ENCODE assay signal across 28 cellular contexts in the genomic region with DNA sequence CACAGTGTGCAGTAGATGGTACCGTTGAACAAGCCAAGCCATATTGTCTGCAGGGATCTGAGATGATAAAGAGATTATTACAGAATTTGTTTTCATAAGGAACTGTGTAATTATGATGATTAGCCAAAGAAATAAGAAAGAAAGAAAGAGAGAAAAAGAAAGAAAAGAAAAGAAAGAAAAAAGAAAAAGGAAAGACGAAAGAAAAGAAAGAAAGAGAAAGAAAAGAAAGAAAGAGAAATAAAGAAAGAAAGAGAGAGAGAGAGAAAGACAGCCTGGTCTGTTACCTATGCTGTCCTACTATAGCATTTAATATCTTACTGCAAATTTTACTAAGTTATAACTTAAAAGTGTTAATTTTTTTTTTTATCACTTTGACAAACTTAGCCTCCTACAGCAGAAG. TPM values are rescaled to one million over a fixed set of nuclear protein-coding genes. Genes with fewer than 3 reads are reported as not detected.
"Had no signal": no experiment of that assay in that cellular context is flagged by ENCODE, and none has a peak within 500 bp of the region (broad histone marks: within the 10 kb centered on the region; RNA-seq: fewer than 3 reads in every experiment).

No MANE protein-coding gene starts in this region.

- H3K9me3 Mint-ChIP-seq: activated CD4-positive, alpha-beta T cell treated with anti-CD3 and anti-CD28 coated beads, Interleukin-2, amount 10 ng/mL, durations not matched to agents 24 days and 14 days; activated CD8-positive, alpha-beta T cell treated with anti-CD3 and anti-CD28 coated beads for 36 hours; activated naive CD4-positive, alpha-beta T cell treated with anti-CD3 and anti-CD28 coated beads, Interleukin-2, amount 10 ng/mL, durations not matched to agents 7 days and 5 days; activated naive CD8-positive, alpha-beta T cell treated with anti-CD3 and anti-CD28 coated beads, Interleukin-2, amount 50 U/mL, for 24 hours; central memory CD8-positive, alpha-beta T cell had no signal

- H3K27ac ChIP-seq: colonic mucosa, WERI-Rb-1 had no signal

- DNase-seq: activated CD4-positive, alpha-beta T cell treated with anti-CD3 and anti-CD28 coated beads, Interleukin-2, amount 10 ng/mL, durations not matched to agents 24 days and 14 days; activated CD4-positive, alpha-beta T cell treated with anti-CD3 and anti-CD28 coated beads, Interleukin-2, amount 50 U/mL, for 4 hours; activated CD8-positive, alpha-beta T cell treated with anti-CD3 and anti-CD28 coated beads for 36 hours; activated effector memory CD4-positive, alpha-beta T cell treated with Interleukin-2 at 50 U/mL for 16 hours; activated naive CD4-positive, alpha-beta T cell treated with anti-CD3 and anti-CD28 coated beads, Interleukin-2, amount 10 ng/mL, durations not matched to agents 7 days and 5 days; activated naive CD8-positive, alpha-beta T cell treated with anti-CD3 and anti-CD28 coated beads, Interleukin-2, amount 50 U/mL, for 24 hours; activated T-cell treated with anti-CD3 and anti-CD28 coated beads, Interleukin-2, amount 50 U/mL, for 1 hour; anterior cingulate cortex; colonic mucosa; Karpas-422; MG63; NCI-H1048; NCI-H1105 treated with DMSO at 0.1 percent for 48 hours; NCI-H1436; NCI-H1694; NCI-H1930; NCI-H2081 treated with DMSO at 0.1 percent for 48 hours; NCI-H226; NCI-H446 treated with DMSO at 0.1 percent for 48 hours; NCI-H524; NK-92 treated with Interleukin-12 subunit alpha and Interleukin-12 subunit beta, amount 100 ng/mL, for 24 hours; Right ventricle myocardium superior; SW 1271; T1000; WERI-Rb-1 had no signal

- H3K27me3 Mint-ChIP-seq: activated CD4-positive, alpha-beta T cell treated with anti-CD3 and anti-CD28 coated beads, Interleukin-2, amount 10 ng/mL, durations not matched to agents 24 days and 14 days; activated naive CD4-positive, alpha-beta T cell treated with anti-CD3 and anti-CD28 coated beads, Interleukin-2, amount 10 ng/mL, durations not matched to agents 7 days and 5 days had no signal

- H3K27me3 ChIP-seq: colonic mucosa had no signal

- H3K36me3 Mint-ChIP-seq: activated naive CD4-positive, alpha-beta T cell treated with anti-CD3 and anti-CD28 coated beads, Interleukin-2, amount 10 ng/mL, durations not matched to agents 7 days and 5 days; activated naive CD8-positive, alpha-beta T cell; brain had no signal

- H3K9me3 ChIP-seq: colonic mucosa, MG63 had no signal

- H3K4me3 ChIP-seq: colonic mucosa, MG63 had no signal

- H3K4me1 Mint-ChIP-seq: activated CD4-positive, alpha-beta T cell treated with anti-CD3 and anti-CD28 coated beads, Interleukin-2, amount 10 ng/mL, durations not matched to agents 24 days and 14 days; activated naive CD4-positive, alpha-beta T cell treated with anti-CD3 and anti-CD28 coated beads, Interleukin-2, amount 10 ng/mL, durations not matched to agents 7 days and 5 days; activated naive CD8-positive, alpha-beta T cell treated with anti-CD3 and anti-CD28 coated beads, Interleukin-2, amount 50 U/mL, for 24 hours; central memory CD8-positive, alpha-beta T cell had no signal

- H3K27ac Mint-ChIP-seq: activated CD4-positive, alpha-beta T cell treated with anti-CD3 and anti-CD28 coated beads, Interleukin-2, amount 10 ng/mL, durations not matched to agents 24 days and 14 days; activated CD8-positive, alpha-beta T cell treated with anti-CD3 and anti-CD28 coated beads for 36 hours; activated naive CD4-positive, alpha-beta T cell treated with anti-CD3 and anti-CD28 coated beads, Interleukin-2, amount 10 ng/mL, durations not matched to agents 7 days and 5 days; activated naive CD8-positive, alpha-beta T cell; activated naive CD8-positive, alpha-beta T cell treated with anti-CD3 and anti-CD28 coated beads, Interleukin-2, amount 50 U/mL, for 24 hours had no signal

- H3K36me3 ChIP-seq: colonic mucosa, MG63, WERI-Rb-1 had no signal

- H3K4me1 ChIP-seq: colonic mucosa had no signal

- H3K4me3 Mint-ChIP-seq: activated CD4-positive, alpha-beta T cell treated with anti-CD3 and anti-CD28 coated beads, Interleukin-2, amount 10 ng/mL, durations not matched to agents 24 days and 14 days; activated CD8-positive, alpha-beta T cell treated with anti-CD3 and anti-CD28 coated beads for 36 hours; activated naive CD4-positive, alpha-beta T cell treated with anti-CD3 and anti-CD28 coated beads, Interleukin-2, amount 10 ng/mL, durations not matched to agents 7 days and 5 days; activated naive CD8-positive, alpha-beta T cell; activated naive CD8-positive, alpha-beta T cell treated with anti-CD3 and anti-CD28 coated beads, Interleukin-2, amount 50 U/mL, for 24 hours; brain; central memory CD8-positive, alpha-beta T cell had no signal

- ATAC-seq: activated CD8-positive, alpha-beta T cell treated with anti-CD3 and anti-CD28 coated beads for 36 hours; activated naive CD8-positive, alpha-beta T cell treated with anti-CD3 and anti-CD28 coated beads, Interleukin-2, amount 50 U/mL, for 24 hours had no signal

RNA-seq across cellular contexts. Expression of gene KCNK1, which starts 43.6 kb away (rescaled TPM):
- total RNA-seq: activated CD8-positive, alpha-beta T cell treated with anti-CD3 and anti-CD28 coated beads for 36 hours had no signal
